ENCODE assay signal across 1 cellular context in the genomic region with DNA sequence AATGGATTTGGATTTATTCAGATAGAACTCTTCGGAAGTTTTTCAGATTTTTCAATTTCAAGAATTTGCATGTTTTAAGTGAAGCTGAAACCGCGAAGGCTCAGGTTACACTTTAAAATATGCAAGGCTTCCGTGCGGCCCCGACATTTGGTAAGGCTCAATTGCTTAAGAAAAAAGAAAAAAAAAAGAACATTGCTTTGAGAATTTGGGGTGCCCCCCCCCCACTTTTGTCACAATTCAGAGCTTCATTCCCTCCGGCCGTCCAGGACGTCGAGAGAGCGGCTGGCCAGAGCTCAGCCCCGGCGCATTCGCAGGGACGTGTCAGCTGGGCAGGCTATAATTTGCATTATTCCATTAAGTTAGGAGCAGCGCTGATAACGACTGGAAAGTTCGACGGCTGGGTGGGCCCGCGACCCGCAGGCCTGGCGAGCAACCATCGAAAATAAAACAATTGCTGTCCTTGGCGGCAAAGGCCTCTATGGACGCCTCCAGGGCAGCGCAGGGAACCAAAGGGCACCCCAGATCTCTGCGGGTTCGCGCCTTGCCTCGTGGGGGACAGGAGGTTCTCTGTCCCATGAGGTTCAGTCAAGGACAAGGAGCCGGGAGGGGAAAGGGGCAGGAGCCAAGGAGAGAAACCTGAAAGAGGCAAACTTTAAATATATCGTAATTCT.
TF ChIP-seq lines count a peak whose summit lies in the region.

No MANE protein-coding gene starts in this region.

TF ChIP-seq in HepG2, 621 proteins besides CTCF, POLR2A, EP300 and RAD21:
- TF ChIP-seq MZF1 (CRISPR knock-in tag; IDR thresholded peaks at IDR 0.05; ENCODE audit: borderline replicate concordance), result no peak
- TF ChIP-seq ZNF143 (CRISPR knock-in tag; IDR thresholded peaks at IDR 0.05), result no peak
- no peak for TF ChIP-seq ATM (IDR thresholded peaks at IDR 0.05; ENCODE audit: borderline replicate concordance)
- no peak for TF ChIP-seq ZNF24 (IDR thresholded peaks at IDR 0.05)
